ENCODE assay signal across 1 cellular context in genomic region chr2:46142546-46143329, GRCh38.
TF ChIP-seq lines count a peak whose summit lies in the region.

No MANE protein-coding gene starts in this region.

TF ChIP-seq in H1, 55 proteins besides CTCF, POLR2A, EP300 and RAD21 (continued from another document):
- TF ChIP-seq, protein P1, sequence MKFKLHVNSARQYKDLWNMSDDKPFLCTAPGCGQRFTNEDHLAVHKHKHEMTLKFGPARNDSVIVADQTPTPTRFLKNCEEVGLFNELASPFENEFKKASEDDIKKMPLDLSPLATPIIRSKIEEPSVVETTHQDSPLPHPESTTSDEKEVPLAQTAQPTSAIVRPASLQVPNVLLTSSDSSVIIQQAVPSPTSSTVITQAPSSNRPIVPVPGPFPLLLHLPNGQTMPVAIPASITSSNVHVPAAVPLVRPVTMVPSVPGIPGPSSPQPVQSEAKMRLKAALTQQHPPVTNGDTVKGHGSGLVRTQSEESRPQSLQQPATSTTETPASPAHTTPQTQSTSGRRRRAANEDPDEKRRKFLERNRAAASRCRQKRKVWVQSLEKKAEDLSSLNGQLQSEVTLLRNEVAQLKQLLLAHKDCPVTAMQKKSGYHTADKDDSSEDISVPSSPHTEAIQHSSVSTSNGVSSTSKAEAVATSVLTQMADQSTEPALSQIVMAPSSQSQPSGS (IDR thresholded peaks at IDR 0.05; ENCODE audit: low read length) = no peak
- no peak for TF ChIP-seq PHF8 (conservative IDR thresholded peaks at IDR 0.05; ENCODE audit: low read depth, low read length)
- no peak for TF ChIP-seq JUN (IDR thresholded peaks at IDR 0.05; ENCODE audit: low read depth, low read length)
